Comparison of ENCODE assay signal across 12 cellular contexts in genomic region chr14:101721111-101721510, GRCh38. TPM values are rescaled to one million over a fixed set of nuclear protein-coding genes. Genes with fewer than 3 reads are reported as not detected.
A peak's percentile ranks its signal among the peaks of the same experiment; 100 is the strongest.
DNase-seq lines count a peak whose midpoint lies in the region; TF ChIP-seq lines count a peak whose summit lies in the region.
"Had no signal": no experiment of that assay in that cellular context is flagged by ENCODE, and none has a peak within 500 bp of the region (broad histone marks: within the 10 kb centered on the region; RNA-seq: fewer than 3 reads in every experiment).

No MANE protein-coding gene starts in this region.

- no peak for TF ChIP-seq POLR2A in prostate gland (IDR thresholded peaks at IDR 0.05)

- H3K4me1 ChIP-seq in mesodermal cell (ENCODE audit: control insufficient read depth, insufficient read depth, low read length, poor library complexity, severe bottlenecking) (peaks cover 16% of the 10 kb centered on the region), A673 (ENCODE audit: insufficient read depth, low read length, poor library complexity, severe bottlenecking) (no peaks in the 10 kb centered on the region), prostate gland (replicated peaks) (peaks cover 2% of the 10 kb centered on the region)

- WGBS in mesodermal cell (ENCODE audit: insufficient coverage in 2 of 2), 2 experiments = 67 to 88% methylated on average over 2 of the region's 5 CpGs
- WGBS in prostate gland = 80% methylated on average over 5 of the region's 5 CpGs

- H3K27me3 Mint-ChIP-seq in activated naive CD8-positive, alpha-beta T cell = no peaks in the 10 kb centered on the region
- no peaks in the 10 kb centered on the region for H3K27me3 Mint-ChIP-seq in activated naive CD8-positive, alpha-beta T cell treated with anti-CD3 and anti-CD28 coated beads for 36 hours
- no peaks in the 10 kb centered on the region for H3K27me3 Mint-ChIP-seq in T-helper 2 cell treated with Interferon-gamma antibody and Interleukin-4, amounts not matched to agents 5 μg/mL and 100 μg/mL, for 36 hours (ENCODE audit: low read depth)

- intact Hi-C loops in A673 (cut with micrococcal nuclease; ENCODE audit: unreplicated experiment) = no loop called here
- intact Hi-C loops in prostate gland (cut with DNase I) = no loop called here

- no peaks in the 10 kb centered on the region for H3K36me3 Mint-ChIP-seq in activated naive CD8-positive, alpha-beta T cell
- H3K36me3 Mint-ChIP-seq in activated naive CD8-positive, alpha-beta T cell treated with anti-CD3 and anti-CD28 coated beads for 36 hours = no peaks in the 10 kb centered on the region
- no peaks in the 10 kb centered on the region for H3K36me3 Mint-ChIP-seq in T-helper 2 cell treated with Interferon-gamma antibody and Interleukin-4, amounts not matched to agents 5 μg/mL and 100 μg/mL, for 36 hours (ENCODE audit: low read depth)

- no TSS peak for BruUV-seq in A673 (replicated peaks; lab: Mats Ljungman, UMichigan)

- TF ChIP-seq CTCF in A673 (conservative IDR thresholded peaks at IDR 0.05; ENCODE audit: low read depth, low read length) (no peak), prostate gland (IDR thresholded peaks at IDR 0.05) (no peak)

- H3K9me3 ChIP-seq in mesodermal cell (ENCODE audit: control insufficient read depth, low read length) (no peaks in the 10 kb centered on the region), A673 (ENCODE audit: low read depth, low read length, poor library complexity, severe bottlenecking) (no peaks in the 10 kb centered on the region), prostate gland (no peaks in the 10 kb centered on the region)
- H3K9me3 ChIP-seq: testis had no signal

- H3K36me3 ChIP-seq in mesodermal cell (ENCODE audit: control insufficient read depth, insufficient read depth, low read length) = no peaks in the 10 kb centered on the region
- no peaks in the 10 kb centered on the region for H3K36me3 ChIP-seq in A673 (ENCODE audit: insufficient read depth, low read length, poor library complexity, severe bottlenecking)
- H3K36me3 ChIP-seq in prostate gland = no peaks in the 10 kb centered on the region

- H3K9me3 Mint-ChIP-seq in activated naive CD8-positive, alpha-beta T cell (ENCODE audit: low read depth) = no peaks in the 10 kb centered on the region
- H3K9me3 Mint-ChIP-seq in activated naive CD8-positive, alpha-beta T cell treated with anti-CD3 and anti-CD28 coated beads for 36 hours = no peaks in the 10 kb centered on the region
- no peaks in the 10 kb centered on the region for H3K9me3 Mint-ChIP-seq in T-helper 2 cell treated with Interferon-gamma antibody and Interleukin-4, amounts not matched to agents 5 μg/mL and 100 μg/mL, for 36 hours

- H3K4me3 ChIP-seq in mesodermal cell (ENCODE audit: extremely low read depth, insufficient read depth, low read length, poor library complexity, severe bottlenecking) (no peak overlapping the region), A673 (ENCODE audit: low read depth, low read length, poor library complexity, severe bottlenecking) (no peak overlapping the region), prostate gland (no peak overlapping the region)
- H3K4me3 ChIP-seq: testis had no signal

- H3K27ac ChIP-seq in mesodermal cell (ENCODE audit: low read depth, low read length, severe bottlenecking) (peak overlapping the region; percentile 23), A673 (ENCODE audit: low read depth, low read length, poor library complexity, severe bottlenecking) (no peak overlapping the region), prostate gland (peak overlapping the region in 1 of 2 donors; percentile 40)
- H3K27ac ChIP-seq: testis had no signal

- DNase-seq in activated naive CD8-positive, alpha-beta T cell treated with anti-CD3 and anti-CD28 coated beads for 36 hours = no peak
- no peak for DNase-seq in T-helper 2 cell treated with Interferon-gamma antibody and Interleukin-4, amounts not matched to agents 5 μg/mL and 100 μg/mL, for 36 hours (ENCODE audit: low spot score)
- DNase-seq in A673 (ENCODE audit: low spot score) (no peak), NCI-H1092 treated with DMSO at 0.1 percent for 48 hours (lab: John Stamatoyannopoulos, UW) (no peak), prostate gland (ENCODE audit: low spot score) (no peak), kidney tubule cell (ENCODE audit: low spot score) (no peak)
- DNase-seq: dermis blood vessel endothelial cell, DMS53, NCI-H774, testis had no signal

- CTCF ChIA-PET in A673 (lab: Charles Lee) = no interaction called here

- no peak overlapping the region for H3K4me3 Mint-ChIP-seq in activated naive CD8-positive, alpha-beta T cell
- no peak overlapping the region for H3K4me3 Mint-ChIP-seq in activated naive CD8-positive, alpha-beta T cell treated with anti-CD3 and anti-CD28 coated beads for 36 hours
- peak overlapping the region; percentile 32 for H3K4me3 Mint-ChIP-seq in T-helper 2 cell treated with Interferon-gamma antibody and Interleukin-4, amounts not matched to agents 5 μg/mL and 100 μg/mL, for 36 hours

- peaks cover 39% of the 10 kb centered on the region for H3K4me1 Mint-ChIP-seq in activated naive CD8-positive, alpha-beta T cell (ENCODE audit: low read depth)
- H3K4me1 Mint-ChIP-seq in activated naive CD8-positive, alpha-beta T cell treated with anti-CD3 and anti-CD28 coated beads for 36 hours = peaks cover 22% of the 10 kb centered on the region
- peaks cover 39% of the 10 kb centered on the region for H3K4me1 Mint-ChIP-seq in T-helper 2 cell treated with Interferon-gamma antibody and Interleukin-4, amounts not matched to agents 5 μg/mL and 100 μg/mL, for 36 hours (ENCODE audit: low read depth)

- POLR2A ChIA-PET in A673 (lab: Charles Lee; ENCODE audit: low non-redundant PET) = no interaction called here

- H3K27me3 ChIP-seq in A673 (replicated peaks; ENCODE audit: insufficient read depth, low read depth, low read length, poor library complexity) = no peaks in the 10 kb centered on the region
- no peaks in the 10 kb centered on the region for H3K27me3 ChIP-seq in prostate gland (replicated peaks; ENCODE audit: insufficient read depth)
- H3K27me3 ChIP-seq: testis had no signal

- H3K27ac Mint-ChIP-seq in activated naive CD8-positive, alpha-beta T cell = peak overlapping the region; percentile 43
- no peak overlapping the region for H3K27ac Mint-ChIP-seq in activated naive CD8-positive, alpha-beta T cell treated with anti-CD3 and anti-CD28 coated beads for 36 hours
- H3K27ac Mint-ChIP-seq in T-helper 2 cell treated with Interferon-gamma antibody and Interleukin-4, amounts not matched to agents 5 μg/mL and 100 μg/mL, for 36 hours = peak overlapping the region; percentile 99

RNA-seq across cellular contexts. Expression of gene PPP2R5C, which starts 40.4 kb away (rescaled TPM):
- 100 to 1,000 TPM; 209 to 221 TPM for total RNA-seq in activated naive CD8-positive, alpha-beta T cell treated with anti-CD3 and anti-CD28 coated beads for 36 hours
- 135 TPM for polyA plus RNA-seq in mesodermal cell (2013, experiment 1 of 2)
- 143 TPM for polyA plus RNA-seq in mesodermal cell (2013, experiment 2 of 2)
- 113 and 124 TPM in 2 replicates for total RNA-seq in A673 (2021)
- 10 to 100 TPM; 67.8 to 96.2 TPM for total RNA-seq in prostate gland
